In the genomic region with DNA sequence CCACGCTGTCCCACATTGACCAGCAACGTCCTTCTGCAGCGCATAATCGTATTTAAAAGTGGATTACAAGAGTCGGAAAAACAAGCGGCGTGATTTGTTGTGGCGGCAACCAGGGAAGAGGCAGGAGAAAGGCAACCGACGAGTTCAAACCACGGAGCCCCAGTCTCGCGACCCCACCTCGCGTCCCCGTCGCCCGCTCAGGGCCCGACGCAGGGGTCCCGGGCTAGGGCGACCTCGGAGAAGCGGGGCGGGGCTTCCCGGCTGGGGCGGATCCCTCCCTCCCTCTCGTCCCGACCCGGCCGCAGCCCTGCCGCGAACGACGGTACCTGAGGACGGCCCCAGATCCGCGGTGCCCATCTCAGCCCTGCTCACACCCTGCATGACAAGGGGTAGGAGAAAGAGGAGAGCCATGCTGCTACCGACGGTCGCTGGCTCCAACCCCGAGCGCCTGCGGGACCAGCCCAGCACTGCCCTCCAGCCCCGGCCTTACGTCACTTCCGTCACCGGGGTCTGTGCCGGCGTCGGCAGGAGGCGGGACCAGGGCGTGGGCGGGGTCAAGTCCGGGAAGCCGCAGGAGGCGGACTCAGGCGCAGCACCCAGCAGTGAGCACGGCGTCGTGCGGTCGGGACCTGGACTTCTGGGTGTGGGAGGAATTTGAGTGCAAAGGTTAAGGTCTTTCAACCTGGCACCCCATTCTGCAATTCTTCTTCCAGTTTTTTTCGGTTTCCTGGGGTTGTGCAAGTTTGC, we compare ENCODE assay signal across 1 cellular context.
TF ChIP-seq lines count a peak whose summit lies in the region.

A gene (minus strand): TSS at position 469 of the 747 bp plus-strand sequence. CDS start 58 bp downstream, at position 411.

TF ChIP-seq in HEK293, 187 proteins besides CTCF, POLR2A, EP300 and RAD21 (continued from another document):
- no peak for TF ChIP-seq ZNF239 (tag by site-specific recombination; IDR thresholded peaks at IDR 0.05)
- TF ChIP-seq ZNF174 (tag by site-specific recombination; IDR thresholded peaks at IDR 0.05), result no peak
- TF ChIP-seq, protein P1, sequence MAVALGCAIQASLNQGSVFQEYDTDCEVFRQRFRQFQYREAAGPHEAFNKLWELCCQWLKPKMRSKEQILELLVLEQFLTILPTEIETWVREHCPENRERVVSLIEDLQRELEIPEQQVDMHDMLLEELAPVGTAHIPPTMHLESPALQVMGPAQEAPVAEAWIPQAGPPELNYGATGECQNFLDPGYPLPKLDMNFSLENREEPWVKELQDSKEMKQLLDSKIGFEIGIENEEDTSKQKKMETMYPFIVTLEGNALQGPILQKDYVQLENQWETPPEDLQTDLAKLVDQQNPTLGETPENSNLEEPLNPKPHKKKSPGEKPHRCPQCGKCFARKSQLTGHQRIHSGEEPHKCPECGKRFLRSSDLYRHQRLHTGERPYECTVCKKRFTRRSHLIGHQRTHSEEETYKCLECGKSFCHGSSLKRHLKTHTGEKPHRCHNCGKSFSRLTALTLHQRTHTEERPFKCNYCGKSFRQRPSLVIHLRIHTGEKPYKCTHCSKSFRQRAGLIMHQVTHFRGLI (tag by site-specific recombination; IDR thresholded peaks at IDR 0.05), result 0 out of 2 replicates have a peak, but pooled peaks have one; percentile 12
- TF ChIP-seq, protein P2, sequence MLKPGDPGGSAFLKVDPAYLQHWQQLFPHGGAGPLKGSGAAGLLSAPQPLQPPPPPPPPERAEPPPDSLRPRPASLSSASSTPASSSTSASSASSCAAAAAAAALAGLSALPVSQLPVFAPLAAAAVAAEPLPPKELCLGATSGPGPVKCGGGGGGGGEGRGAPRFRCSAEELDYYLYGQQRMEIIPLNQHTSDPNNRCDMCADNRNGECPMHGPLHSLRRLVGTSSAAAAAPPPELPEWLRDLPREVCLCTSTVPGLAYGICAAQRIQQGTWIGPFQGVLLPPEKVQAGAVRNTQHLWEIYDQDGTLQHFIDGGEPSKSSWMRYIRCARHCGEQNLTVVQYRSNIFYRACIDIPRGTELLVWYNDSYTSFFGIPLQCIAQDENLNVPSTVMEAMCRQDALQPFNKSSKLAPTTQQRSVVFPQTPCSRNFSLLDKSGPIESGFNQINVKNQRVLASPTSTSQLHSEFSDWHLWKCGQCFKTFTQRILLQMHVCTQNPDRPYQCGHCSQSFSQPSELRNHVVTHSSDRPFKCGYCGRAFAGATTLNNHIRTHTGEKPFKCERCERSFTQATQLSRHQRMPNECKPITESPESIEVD (tag by site-specific recombination; IDR thresholded peaks at IDR 0.05), result no peak
- TF ChIP-seq KLF16 (tag by site-specific recombination; IDR thresholded peaks at IDR 0.05), result peak; percentile 63; the same call in 1 of the 2 replicates
- TF ChIP-seq ZNF221 (tag by site-specific recombination; IDR thresholded peaks at IDR 0.05; ENCODE audit: borderline replicate concordance), result no peak
- no peak for TF ChIP-seq ZNF473 (tag by site-specific recombination; IDR thresholded peaks at IDR 0.05)
- TF ChIP-seq, protein P3, sequence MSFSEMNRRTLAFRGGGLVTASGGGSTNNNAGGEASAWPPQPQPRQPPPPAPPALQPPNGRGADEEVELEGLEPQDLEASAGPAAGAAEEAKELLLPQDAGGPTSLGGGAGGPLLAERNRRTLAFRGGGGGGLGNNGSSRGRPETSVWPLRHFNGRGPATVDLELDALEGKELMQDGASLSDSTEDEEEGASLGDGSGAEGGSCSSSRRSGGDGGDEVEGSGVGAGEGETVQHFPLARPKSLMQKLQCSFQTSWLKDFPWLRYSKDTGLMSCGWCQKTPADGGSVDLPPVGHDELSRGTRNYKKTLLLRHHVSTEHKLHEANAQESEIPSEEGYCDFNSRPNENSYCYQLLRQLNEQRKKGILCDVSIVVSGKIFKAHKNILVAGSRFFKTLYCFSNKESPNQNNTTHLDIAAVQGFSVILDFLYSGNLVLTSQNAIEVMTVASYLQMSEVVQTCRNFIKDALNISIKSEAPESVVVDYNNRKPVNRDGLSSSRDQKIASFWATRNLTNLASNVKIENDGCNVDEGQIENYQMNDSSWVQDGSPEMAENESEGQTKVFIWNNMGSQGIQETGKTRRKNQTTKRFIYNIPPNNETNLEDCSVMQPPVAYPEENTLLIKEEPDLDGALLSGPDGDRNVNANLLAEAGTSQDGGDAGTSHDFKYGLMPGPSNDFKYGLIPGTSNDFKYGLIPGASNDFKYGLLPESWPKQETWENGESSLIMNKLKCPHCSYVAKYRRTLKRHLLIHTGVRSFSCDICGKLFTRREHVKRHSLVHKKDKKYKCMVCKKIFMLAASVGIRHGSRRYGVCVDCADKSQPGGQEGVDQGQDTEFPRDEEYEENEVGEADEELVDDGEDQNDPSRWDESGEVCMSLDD (tag by site-specific recombination; IDR thresholded peaks at IDR 0.05), result no peak
- TF ChIP-seq ZSCAN30 (tag by site-specific recombination; IDR thresholded peaks at IDR 0.05), result peak; percentile 45; the same call in 1 of the 2 replicates
- no peak for TF ChIP-seq ZBTB1 (tag by site-specific recombination; IDR thresholded peaks at IDR 0.05)
- TF ChIP-seq, protein P4, sequence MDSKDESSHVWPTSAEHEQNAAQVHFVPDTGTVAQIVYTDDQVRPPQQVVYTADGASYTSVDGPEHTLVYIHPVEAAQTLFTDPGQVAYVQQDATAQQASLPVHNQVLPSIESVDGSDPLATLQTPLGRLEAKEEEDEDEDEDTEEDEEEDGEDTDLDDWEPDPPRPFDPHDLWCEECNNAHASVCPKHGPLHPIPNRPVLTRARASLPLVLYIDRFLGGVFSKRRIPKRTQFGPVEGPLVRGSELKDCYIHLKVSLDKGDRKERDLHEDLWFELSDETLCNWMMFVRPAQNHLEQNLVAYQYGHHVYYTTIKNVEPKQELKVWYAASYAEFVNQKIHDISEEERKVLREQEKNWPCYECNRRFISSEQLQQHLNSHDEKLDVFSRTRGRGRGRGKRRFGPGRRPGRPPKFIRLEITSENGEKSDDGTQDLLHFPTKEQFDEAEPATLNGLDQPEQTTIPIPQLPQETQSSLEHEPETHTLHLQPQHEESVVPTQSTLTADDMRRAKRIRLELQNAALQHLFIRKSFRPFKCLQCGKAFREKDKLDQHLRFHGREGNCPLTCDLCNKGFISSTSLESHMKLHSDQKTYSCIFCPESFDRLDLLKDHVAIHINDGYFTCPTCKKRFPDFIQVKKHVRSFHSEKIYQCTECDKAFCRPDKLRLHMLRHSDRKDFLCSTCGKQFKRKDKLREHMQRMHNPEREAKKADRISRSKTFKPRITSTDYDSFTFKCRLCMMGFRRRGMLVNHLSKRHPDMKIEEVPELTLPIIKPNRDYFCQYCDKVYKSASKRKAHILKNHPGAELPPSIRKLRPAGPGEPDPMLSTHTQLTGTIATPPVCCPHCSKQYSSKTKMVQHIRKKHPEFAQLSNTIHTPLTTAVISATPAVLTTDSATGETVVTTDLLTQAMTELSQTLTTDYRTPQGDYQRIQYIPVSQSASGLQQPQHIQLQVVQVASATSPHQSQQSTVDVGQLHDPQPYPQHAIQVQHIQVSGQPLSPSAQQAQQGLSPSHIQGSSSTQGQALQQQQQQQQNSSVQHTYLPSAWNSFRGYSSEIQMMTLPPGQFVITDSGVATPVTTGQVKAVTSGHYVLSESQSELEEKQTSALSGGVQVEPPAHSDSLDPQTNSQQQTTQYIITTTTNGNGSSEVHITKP (tag by site-specific recombination; IDR thresholded peaks at IDR 0.05), result peak; percentile 53; the same call in 1 of the 2 replicates
- TF ChIP-seq, protein P5, sequence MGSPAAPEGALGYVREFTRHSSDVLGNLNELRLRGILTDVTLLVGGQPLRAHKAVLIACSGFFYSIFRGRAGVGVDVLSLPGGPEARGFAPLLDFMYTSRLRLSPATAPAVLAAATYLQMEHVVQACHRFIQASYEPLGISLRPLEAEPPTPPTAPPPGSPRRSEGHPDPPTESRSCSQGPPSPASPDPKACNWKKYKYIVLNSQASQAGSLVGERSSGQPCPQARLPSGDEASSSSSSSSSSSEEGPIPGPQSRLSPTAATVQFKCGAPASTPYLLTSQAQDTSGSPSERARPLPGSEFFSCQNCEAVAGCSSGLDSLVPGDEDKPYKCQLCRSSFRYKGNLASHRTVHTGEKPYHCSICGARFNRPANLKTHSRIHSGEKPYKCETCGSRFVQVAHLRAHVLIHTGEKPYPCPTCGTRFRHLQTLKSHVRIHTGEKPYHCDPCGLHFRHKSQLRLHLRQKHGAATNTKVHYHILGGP (tag by site-specific recombination; IDR thresholded peaks at IDR 0.05), result no peak
- peak; percentile 84; the same call in 1 of the 2 replicates for TF ChIP-seq KLF7 (tag by site-specific recombination; IDR thresholded peaks at IDR 0.05; ENCODE audit: borderline replicate concordance)
- 0 out of 2 replicates have a peak, but pooled peaks have one; percentile 19 for TF ChIP-seq ZNF366 (tag by site-specific recombination; conservative IDR thresholded peaks at IDR 0.05)
- TF ChIP-seq, protein P6, sequence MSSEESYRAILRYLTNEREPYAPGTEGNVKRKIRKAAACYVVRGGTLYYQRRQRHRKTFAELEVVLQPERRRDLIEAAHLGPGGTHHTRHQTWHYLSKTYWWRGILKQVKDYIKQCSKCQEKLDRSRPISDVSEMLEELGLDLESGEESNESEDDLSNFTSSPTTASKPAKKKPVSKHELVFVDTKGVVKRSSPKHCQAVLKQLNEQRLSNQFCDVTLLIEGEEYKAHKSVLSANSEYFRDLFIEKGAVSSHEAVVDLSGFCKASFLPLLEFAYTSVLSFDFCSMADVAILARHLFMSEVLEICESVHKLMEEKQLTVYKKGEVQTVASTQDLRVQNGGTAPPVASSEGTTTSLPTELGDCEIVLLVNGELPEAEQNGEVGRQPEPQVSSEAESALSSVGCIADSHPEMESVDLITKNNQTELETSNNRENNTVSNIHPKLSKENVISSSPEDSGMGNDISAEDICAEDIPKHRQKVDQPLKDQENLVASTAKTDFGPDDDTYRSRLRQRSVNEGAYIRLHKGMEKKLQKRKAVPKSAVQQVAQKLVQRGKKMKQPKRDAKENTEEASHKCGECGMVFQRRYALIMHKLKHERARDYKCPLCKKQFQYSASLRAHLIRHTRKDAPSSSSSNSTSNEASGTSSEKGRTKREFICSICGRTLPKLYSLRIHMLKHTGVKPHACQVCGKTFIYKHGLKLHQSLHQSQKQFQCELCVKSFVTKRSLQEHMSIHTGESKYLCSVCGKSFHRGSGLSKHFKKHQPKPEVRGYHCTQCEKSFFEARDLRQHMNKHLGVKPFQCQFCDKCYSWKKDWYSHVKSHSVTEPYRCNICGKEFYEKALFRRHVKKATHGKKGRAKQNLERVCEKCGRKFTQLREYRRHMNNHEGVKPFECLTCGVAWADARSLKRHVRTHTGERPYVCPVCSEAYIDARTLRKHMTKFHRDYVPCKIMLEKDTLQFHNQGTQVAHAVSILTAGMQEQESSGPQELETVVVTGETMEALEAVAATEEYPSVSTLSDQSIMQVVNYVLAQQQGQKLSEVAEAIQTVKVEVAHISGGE (tag by site-specific recombination; conservative IDR thresholded peaks at IDR 0.05; ENCODE audit: low read depth), result peak; percentile 88
- 0 out of 2 replicates have a peak, but pooled peaks have one; percentile 55 for TF ChIP-seq KLF10 (tag by site-specific recombination; IDR thresholded peaks at IDR 0.05)
- no peak for TF ChIP-seq BCL11B (tag by site-specific recombination; IDR thresholded peaks at IDR 0.05; ENCODE audit: low read depth)
